In genomic region chr20:2840138-2840966, GRCh38 we compare ENCODE assay signal across 8 cellular contexts. TPM values are rescaled to one million over a fixed set of nuclear protein-coding genes. Genes with fewer than 3 reads are reported as not detected.
DNase-seq lines count a peak whose midpoint lies in the region; TF ChIP-seq lines count a peak whose summit lies in the region.

PCED1A (minus strand) TSS chr20:2840655; CDS start chr20:2839912, 743 bp downstream.
VPS16 (plus strand) TSS chr20:2840745; CDS start chr20:2840775, 30 bp downstream.

- peaks cover 40% of the 10 kb centered on the region for H3K79me2 ChIP-seq in GM23248 (ENCODE audit: insufficient read depth)

- H3F3A ChIP-seq in GM23248 (ENCODE audit: insufficient read depth), result no peaks in the 10 kb centered on the region

- H3K9ac ChIP-seq in GM23248 (peak within 1 kb of the TSS; percentile 87), neuronal stem cell (ENCODE audit: low read depth, low read length, poor library complexity) (peak within 1 kb of the TSS; percentile 89)

- in situ Hi-C loops in GM23248 (cut with MboI), result no loop called here

- peaks cover 3% of the 10 kb centered on the region for H3K79me1 ChIP-seq in neuronal stem cell (ENCODE audit: low read depth, low read length)

- peak within 1 kb of the TSS; percentile 91 for H2AK5ac ChIP-seq in neuronal stem cell (ENCODE audit: low read depth, low read length)

- peak within 1 kb of the TSS; percentile 97 for H3K4ac ChIP-seq in neuronal stem cell (ENCODE audit: low read length)

- 4% methylated on average over 64 to 74 of the region's 98 CpGs for WGBS in GM23248 (ENCODE audit: low coverage in 1 of 2, low lambda C conversion rate in 2 of 2, missing lambda C conversion rate in 2 of 2), 2 experiments
- WGBS in neuronal stem cell (ENCODE audit: extremely low coverage in 2 of 2, insufficient read length in 2 of 2, insufficient replicate concordance in 1 of 2), 2 donors, result no CpG with 5 or more reads among the region's 98 CpGs

- TF ChIP-seq CTCF in subcutaneous adipose tissue (IDR thresholded peaks at IDR 0.05; ENCODE audit: low read depth), result no peak

- peak within 1 kb of the TSS; percentile 98 for H3K23ac ChIP-seq in neuronal stem cell (ENCODE audit: low read depth, low read length, poor library complexity)

- no peaks in the 10 kb centered on the region for H3K4me1 ChIP-seq in GM23248 (ENCODE audit: insufficient read depth)
- H3K4me1 ChIP-seq in neuronal stem cell (ENCODE audit: control insufficient read depth in 2 of 2, insufficient read depth in 1 of 2, low read depth in 1 of 2, low read length in 2 of 2), result peaks cover 7 to 14% of the 10 kb centered on the region in 2 donors

- H3K9me3 ChIP-seq in GM23248 (ENCODE audit: low read depth) (no peaks in the 10 kb centered on the region), neuronal stem cell (replicated peaks in 1 of 2; ENCODE audit: control insufficient read depth in 2 of 2, insufficient read depth in 1 of 2, low read depth in 1 of 2, low read length in 2 of 2) (peaks cover 0 to 2% of the 10 kb centered on the region in 2 donors)

- H4K91ac ChIP-seq in neuronal stem cell (ENCODE audit: low read depth, low read length, poor library complexity), result peak within 1 kb of the TSS; percentile 94

- peak; percentile 87 for DNase-seq in EH (ENCODE audit: low read depth)
- DNase-seq in GM23248, result peak; percentile 95
- DNase-seq in Kasumi-1 (lab: John Stamatoyannopoulos, UW), result peak; percentile 76 to 85
- peak; percentile 76 for DNase-seq in SIG-M5 treated with dmso at 0.1 percent for 504 hours (lab: John Stamatoyannopoulos, UW; ENCODE audit: unreplicated experiment)
- peak; percentile 84 for DNase-seq in activated gamma-delta T cell treated with Interleukin-2 at 50 U/mL for 16 hours
- peak; percentile 78 for DNase-seq in foreskin melanocyte
- DNase-seq in neuronal stem cell (ENCODE audit: low spot score), result peak; percentile 65

- H2BK120ac ChIP-seq in neuronal stem cell (ENCODE audit: low read depth, low read length), result peak within 1 kb of the TSS; percentile 81

- H4K8ac ChIP-seq in neuronal stem cell (ENCODE audit: low read depth, low read length), result peak within 1 kb of the TSS; percentile 88

- H2AFZ ChIP-seq in GM23248 (peak within 1 kb of the TSS; percentile 94), neuronal stem cell (ENCODE audit: low read length) (peak within 1 kb of the TSS; percentile 100)

- H3K27ac ChIP-seq in GM23248, result peak within 1 kb of the TSS; percentile 70
- no peak within 1 kb of the TSS for H3K27ac ChIP-seq in neuronal stem cell (replicated peaks; ENCODE audit: low read length)

- peak within 1 kb of the TSS; percentile 99 for H3K14ac ChIP-seq in neuronal stem cell (ENCODE audit: low read length)

- peak within 1 kb of the TSS; percentile 99 for H3K18ac ChIP-seq in neuronal stem cell (ENCODE audit: low read length)

- no peaks in the 10 kb centered on the region for H3K36me3 ChIP-seq in GM23248 (ENCODE audit: low read depth)
- peaks cover 11 to 38% of the 10 kb centered on the region in 2 donors for H3K36me3 ChIP-seq in neuronal stem cell (replicated peaks in 1 of 2; ENCODE audit: control insufficient read depth in 2 of 2, insufficient read depth in 2 of 2, low read length in 2 of 2)

- no peak within 1 kb of the TSS for H2BK12ac ChIP-seq in neuronal stem cell (ENCODE audit: low read length)

- no peaks in the 10 kb centered on the region for H3K9me2 ChIP-seq in GM23248 (ENCODE audit: insufficient read depth)

- peak within 1 kb of the TSS; percentile 96 for H2BK15ac ChIP-seq in neuronal stem cell (ENCODE audit: low read length)

- no peaks in the 10 kb centered on the region for H3K27me3 ChIP-seq in GM23248 (replicated peaks; ENCODE audit: insufficient read depth)
- H3K27me3 ChIP-seq in neuronal stem cell (ENCODE audit: control insufficient read depth in 3 of 3, insufficient read depth in 3 of 3, low read depth in 1 of 3, low read length in 3 of 3), result no peaks in the 10 kb centered on the region

- H3K4me3 ChIP-seq in GM23248 (peak within 1 kb of the TSS; percentile 90), neuronal stem cell (ENCODE audit: low read length in 2 of 2) (peak within 1 kb of the TSS; percentile 85 to 91)

- H2BK5ac ChIP-seq in neuronal stem cell (ENCODE audit: low read length), result peak within 1 kb of the TSS; percentile 26

- H3K4me2 ChIP-seq in GM23248 (ENCODE audit: unreplicated experiment) (peak within 1 kb of the TSS; percentile 87), neuronal stem cell (ENCODE audit: insufficient read depth, low read length, poor library complexity, severe bottlenecking) (peak within 1 kb of the TSS; percentile 92)

- H4K20me1 ChIP-seq in GM23248 (ENCODE audit: insufficient read depth), result no peaks in the 10 kb centered on the region

RNA-seq across cellular contexts. Expression of gene PCED1A, which starts in this region (rescaled TPM):
- 36.8 and 39.2 TPM in 2 replicates for total RNA-seq in GM23248 (2014; rRNA removed; shearing (Covaris generic))
- 17.3 and 20.7 TPM in 2 replicates for polyA plus RNA-seq in GM23248 (2016; fragmentation: Nextera tagmentation; extraction: Ambion mirVana)
- polyA plus RNA-seq in neuronal stem cell (2013, experiment 1 of 2), result 61.0 TPM
- 61.2 TPM for polyA plus RNA-seq in neuronal stem cell (2013, experiment 2 of 2)
- total RNA-seq in subcutaneous adipose tissue, result 10 to 100 TPM; 24.0 to 39.7 (median 26.8) TPM

RNA-seq across cellular contexts. Expression of gene VPS16, which starts in this region (rescaled TPM):
- 35.2 and 36.2 TPM in 2 replicates for total RNA-seq in GM23248 (2014; rRNA removed; shearing (Covaris generic))
- polyA plus RNA-seq in GM23248 (2016; fragmentation: Nextera tagmentation; extraction: Ambion mirVana), result 23.0 and 24.2 TPM in 2 replicates
- 19.8 TPM for polyA plus RNA-seq in neuronal stem cell (2013, experiment 1 of 2)
- 18.6 TPM for polyA plus RNA-seq in neuronal stem cell (2013, experiment 2 of 2)
- total RNA-seq in subcutaneous adipose tissue, result 10 to 100 TPM; 23.3 to 45.2 (median 26.3) TPM
